In the genomic region with DNA sequence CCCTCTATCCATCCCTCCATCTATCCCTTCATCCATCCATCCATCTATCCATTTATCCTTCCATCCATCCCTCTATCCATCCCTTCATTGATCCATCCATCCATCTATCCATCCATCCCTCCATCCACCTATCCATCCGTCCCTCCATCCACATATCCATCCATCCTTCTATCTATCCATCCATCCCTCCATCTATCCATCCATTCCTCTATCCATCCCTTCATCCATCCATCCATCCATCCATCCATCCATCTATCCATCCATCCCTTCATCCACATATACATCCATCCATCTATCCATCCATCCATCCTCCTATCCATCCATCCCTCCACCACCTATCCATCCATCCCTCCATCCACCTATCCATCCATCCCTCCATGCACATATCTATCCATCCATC, we compare ENCODE assay signal across 2 cellular contexts.
A peak's percentile ranks its signal among the peaks of the same experiment; 100 is the strongest.
TF ChIP-seq lines count a peak whose summit lies in the region.

No MANE protein-coding gene starts in this region.

TF ChIP-seq in HepG2, 621 proteins besides CTCF, POLR2A, EP300 and RAD21:
- TF ChIP-seq NBN (conservative IDR thresholded peaks at IDR 0.05) (0 out of 2 replicates have a peak, but pooled peaks have one; percentile 33), LRRFIP1 (CRISPR knock-in tag; conservative IDR thresholded peaks at IDR 0.05) (no peak), RXRA (CRISPR knock-in tag; IDR thresholded peaks at IDR 0.05) (no peak), FOXK2 (IDR thresholded peaks at IDR 0.05) (0 out of 2 replicates have a peak, but pooled peaks have one; percentile 17), ZSCAN31 (CRISPR knock-in tag; IDR thresholded peaks at IDR 0.05; ENCODE audit: low read depth) (no peak), NONO (IDR thresholded peaks at IDR 0.05) (0 out of 2 replicates have a peak, but pooled peaks have one; percentile 64), NONO (CRISPR knock-in tag; conservative IDR thresholded peaks at IDR 0.05) (no peak), IKZF1 (IDR thresholded peaks at IDR 0.05) (peak; percentile 86; the same call in 1 of the 2 replicates)

TF ChIP-seq in K562, 482 proteins besides CTCF, POLR2A, EP300 and RAD21 (continues in another document):
- TF ChIP-seq, protein P1, sequence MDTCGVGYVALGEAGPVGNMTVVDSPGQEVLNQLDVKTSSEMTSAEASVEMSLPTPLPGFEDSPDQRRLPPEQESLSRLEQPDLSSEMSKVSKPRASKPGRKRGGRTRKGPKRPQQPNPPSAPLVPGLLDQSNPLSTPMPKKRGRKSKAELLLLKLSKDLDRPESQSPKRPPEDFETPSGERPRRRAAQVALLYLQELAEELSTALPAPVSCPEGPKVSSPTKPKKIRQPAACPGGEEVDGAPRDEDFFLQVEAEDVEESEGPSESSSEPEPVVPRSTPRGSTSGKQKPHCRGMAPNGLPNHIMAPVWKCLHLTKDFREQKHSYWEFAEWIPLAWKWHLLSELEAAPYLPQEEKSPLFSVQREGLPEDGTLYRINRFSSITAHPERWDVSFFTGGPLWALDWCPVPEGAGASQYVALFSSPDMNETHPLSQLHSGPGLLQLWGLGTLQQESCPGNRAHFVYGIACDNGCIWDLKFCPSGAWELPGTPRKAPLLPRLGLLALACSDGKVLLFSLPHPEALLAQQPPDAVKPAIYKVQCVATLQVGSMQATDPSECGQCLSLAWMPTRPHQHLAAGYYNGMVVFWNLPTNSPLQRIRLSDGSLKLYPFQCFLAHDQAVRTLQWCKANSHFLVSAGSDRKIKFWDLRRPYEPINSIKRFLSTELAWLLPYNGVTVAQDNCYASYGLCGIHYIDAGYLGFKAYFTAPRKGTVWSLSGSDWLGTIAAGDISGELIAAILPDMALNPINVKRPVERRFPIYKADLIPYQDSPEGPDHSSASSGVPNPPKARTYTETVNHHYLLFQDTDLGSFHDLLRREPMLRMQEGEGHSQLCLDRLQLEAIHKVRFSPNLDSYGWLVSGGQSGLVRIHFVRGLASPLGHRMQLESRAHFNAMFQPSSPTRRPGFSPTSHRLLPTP (IDR thresholded peaks at IDR 0.05; ENCODE audit: borderline replicate concordance, extremely low read depth, insufficient read length): no peak
- TF ChIP-seq OTX1 (CRISPR knock-in tag; IDR thresholded peaks at IDR 0.05) (peak; percentile 71; the same call in 1 of the 2 replicates), ERF (CRISPR knock-in tag; IDR thresholded peaks at IDR 0.05) (no peak), EP400 (IDR thresholded peaks at IDR 0.05) (no peak), HDAC1 (IDR thresholded peaks at IDR 0.05) (peak in 1 of 2 experiments; percentile 80; a peak in 2 of 4 replicates), CHD7 (IDR thresholded peaks at IDR 0.05; ENCODE audit: low read depth, low read length) (no peak), ZNF174 (CRISPR knock-in tag; IDR thresholded peaks at IDR 0.05) (no peak), NR2C2 (CRISPR knock-in tag; IDR thresholded peaks at IDR 0.05) (no peak), NR2C2 (tag; IDR thresholded peaks at IDR 0.05) (no peak), ZNF717 (CRISPR knock-in tag; IDR thresholded peaks at IDR 0.05) (no peak), CHD4 (IDR thresholded peaks at IDR 0.05; ENCODE audit: insufficient read depth, insufficient replicate concordance, low read depth, low read length, poor library complexity, severe bottlenecking) (no peak), MLLT1 (IDR thresholded peaks at IDR 0.05) (0 out of 4 replicates have a peak, but pooled peaks of 1 of the 2 experiments have one; percentile 40), ELF4 (CRISPR knock-in tag; IDR thresholded peaks at IDR 0.05) (peak; percentile 56; the same call in 1 of the 2 replicates), E2F6 (IDR thresholded peaks at IDR 0.05; ENCODE audit: borderline replicate concordance in 1 of 2, extremely low read depth in 1 of 2, insufficient read depth in 1 of 2, insufficient read length in 1 of 2, low read depth in 1 of 2, low read length in 1 of 2, poor library complexity in 1 of 2, severe bottlenecking in 1 of 2) (no peak), E4F1 (CRISPR knock-in tag; IDR thresholded peaks at IDR 0.05; ENCODE audit: borderline replicate concordance) (no peak), TSC22D4 (tag; IDR thresholded peaks at IDR 0.05) (0 out of 2 replicates have a peak, but pooled peaks have one; percentile 41), EZH2 (IDR thresholded peaks at IDR 0.05; ENCODE audit: borderline replicate concordance, low read depth, low read length) (no peak), NBN (IDR thresholded peaks at IDR 0.05; ENCODE audit: low read depth) (no peak), LARP7 (IDR thresholded peaks at IDR 0.05) (0 out of 2 replicates have a peak, but pooled peaks have one; percentile 47), HOXB6 (CRISPR knock-in tag; IDR thresholded peaks at IDR 0.05; ENCODE audit: borderline replicate concordance) (no peak), ELK3 (CRISPR knock-in tag; IDR thresholded peaks at IDR 0.05) (no peak), CTBP1 (IDR thresholded peaks at IDR 0.05; ENCODE audit: borderline replicate concordance) (peak; percentile 38; the same call in 1 of the 2 replicates)
- TF ChIP-seq, protein P2, sequence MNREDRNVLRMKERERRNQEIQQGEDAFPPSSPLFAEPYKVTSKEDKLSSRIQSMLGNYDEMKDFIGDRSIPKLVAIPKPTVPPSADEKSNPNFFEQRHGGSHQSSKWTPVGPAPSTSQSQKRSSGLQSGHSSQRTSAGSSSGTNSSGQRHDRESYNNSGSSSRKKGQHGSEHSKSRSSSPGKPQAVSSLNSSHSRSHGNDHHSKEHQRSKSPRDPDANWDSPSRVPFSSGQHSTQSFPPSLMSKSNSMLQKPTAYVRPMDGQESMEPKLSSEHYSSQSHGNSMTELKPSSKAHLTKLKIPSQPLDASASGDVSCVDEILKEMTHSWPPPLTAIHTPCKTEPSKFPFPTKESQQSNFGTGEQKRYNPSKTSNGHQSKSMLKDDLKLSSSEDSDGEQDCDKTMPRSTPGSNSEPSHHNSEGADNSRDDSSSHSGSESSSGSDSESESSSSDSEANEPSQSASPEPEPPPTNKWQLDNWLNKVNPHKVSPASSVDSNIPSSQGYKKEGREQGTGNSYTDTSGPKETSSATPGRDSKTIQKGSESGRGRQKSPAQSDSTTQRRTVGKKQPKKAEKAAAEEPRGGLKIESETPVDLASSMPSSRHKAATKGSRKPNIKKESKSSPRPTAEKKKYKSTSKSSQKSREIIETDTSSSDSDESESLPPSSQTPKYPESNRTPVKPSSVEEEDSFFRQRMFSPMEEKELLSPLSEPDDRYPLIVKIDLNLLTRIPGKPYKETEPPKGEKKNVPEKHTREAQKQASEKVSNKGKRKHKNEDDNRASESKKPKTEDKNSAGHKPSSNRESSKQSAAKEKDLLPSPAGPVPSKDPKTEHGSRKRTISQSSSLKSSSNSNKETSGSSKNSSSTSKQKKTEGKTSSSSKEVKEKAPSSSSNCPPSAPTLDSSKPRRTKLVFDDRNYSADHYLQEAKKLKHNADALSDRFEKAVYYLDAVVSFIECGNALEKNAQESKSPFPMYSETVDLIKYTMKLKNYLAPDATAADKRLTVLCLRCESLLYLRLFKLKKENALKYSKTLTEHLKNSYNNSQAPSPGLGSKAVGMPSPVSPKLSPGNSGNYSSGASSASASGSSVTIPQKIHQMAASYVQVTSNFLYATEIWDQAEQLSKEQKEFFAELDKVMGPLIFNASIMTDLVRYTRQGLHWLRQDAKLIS (CRISPR knock-in tag; IDR thresholded peaks at IDR 0.05): no peak
